In the genomic region with DNA sequence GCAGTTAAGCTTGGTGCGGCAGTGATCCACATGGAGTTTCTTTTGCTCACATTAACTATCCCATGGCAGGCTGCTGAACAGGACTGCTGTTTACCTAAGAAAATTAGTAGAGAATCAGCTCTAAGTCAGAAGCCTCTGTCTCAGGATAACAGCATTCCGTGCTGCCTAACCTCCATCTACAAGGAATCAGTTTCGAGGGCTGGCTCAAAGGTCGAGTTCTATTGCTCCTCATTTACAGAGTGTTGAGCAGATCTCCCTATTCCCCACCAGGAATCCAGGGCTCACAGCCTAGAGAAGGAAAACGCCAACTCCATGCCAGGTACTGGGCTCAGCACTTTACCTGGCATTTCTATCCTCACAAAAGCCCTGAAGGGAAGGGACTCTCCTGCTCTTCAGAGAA, we compare ENCODE assay signal across 19 cellular contexts.
"Had no signal": no experiment of that assay in that cellular context is flagged by ENCODE, and none has a peak within 500 bp of the region (broad histone marks: within the 10 kb centered on the region; RNA-seq: fewer than 3 reads in every experiment).

No MANE protein-coding gene starts in this region.

- H3K9me3 ChIP-seq: left lung, right lobe of liver, upper lobe of right lung had no signal

- H3K4me3 ChIP-seq: left lung, right lobe of liver, skin epidermis, upper lobe of right lung had no signal

- ATAC-seq: activated CD4-positive, alpha-beta T cell treated with anti-CD3 and anti-CD28 coated beads for 36 hours; activated T-cell treated with anti-CD3 and anti-CD28 coated beads, Interleukin-2, amount 50 U/mL, for 4 hours; left lung; right lobe of liver; stimulated activated naive B cell treated with anti-CD40 and anti-IgM and Interleukin-4, amounts not matched to agents 10 μg/mL and 1 μg/mL and 100 μg/mL, for 72 hours; upper lobe of right lung had no signal

- H3K27ac Mint-ChIP-seq: activated B cell treated with CpG ODN at 0.5 μM for 24 hours; activated CD4-positive, alpha-beta T cell treated with anti-CD3 and anti-CD28 coated beads for 36 hours; activated naive CD8-positive, alpha-beta T cell treated with anti-CD3 and anti-CD28 coated beads, Interleukin-2, amount 10 ng/mL, durations not matched to agents 7 days and 5 days; activated T-helper 2 cell treated with anti-CD3 and anti-CD28 coated beads, Interferon-gamma antibody, Interleukin-2, Interleukin-4, amounts not matched to agents 10 μg/mL and 5 μg/mL and 100 μg/mL, durations not matched to agents 14 hours and 24 hours and 36 hours; nephron; stimulated activated naive B cell treated with anti-CD40 and anti-IgM and Interleukin-4, amounts not matched to agents 10 μg/mL and 1 μg/mL and 100 μg/mL, for 72 hours had no signal

- H3K27ac ChIP-seq: left lung, parathyroid adenoma, right lobe of liver, skin epidermis, upper lobe of right lung had no signal

- H3K9me3 Mint-ChIP-seq: activated B cell treated with CpG ODN at 0.5 μM for 24 hours; activated naive CD8-positive, alpha-beta T cell treated with anti-CD3 and anti-CD28 coated beads, Interleukin-2, amount 10 ng/mL, durations not matched to agents 7 days and 5 days; activated T-cell treated with anti-CD3 and anti-CD28 coated beads, Interleukin-2, amount 50 U/mL, for 4 hours; activated T-helper 2 cell treated with anti-CD3 and anti-CD28 coated beads, Interferon-gamma antibody, Interleukin-2, Interleukin-4, amounts not matched to agents 10 μg/mL and 5 μg/mL and 100 μg/mL, durations not matched to agents 14 hours and 24 hours and 36 hours; nephron; stimulated activated naive B cell treated with anti-CD40 and anti-IgM and Interleukin-4, amounts not matched to agents 10 μg/mL and 1 μg/mL and 100 μg/mL, for 72 hours had no signal

- H3K27me3 Mint-ChIP-seq: activated B cell treated with CpG ODN at 0.5 μM for 24 hours; activated CD4-positive, alpha-beta T cell treated with anti-CD3 and anti-CD28 coated beads for 36 hours; activated naive CD8-positive, alpha-beta T cell treated with anti-CD3 and anti-CD28 coated beads, Interleukin-2, amount 10 ng/mL, durations not matched to agents 7 days and 5 days; stimulated activated naive B cell treated with anti-CD40 and anti-IgM and Interleukin-4, amounts not matched to agents 10 μg/mL and 1 μg/mL and 100 μg/mL, for 72 hours had no signal

- H2AFZ ChIP-seq: parathyroid adenoma had no signal

- DNase-seq: activated B cell treated with CpG ODN at 0.5 μM for 24 hours; activated CD4-positive, alpha-beta T cell treated with anti-CD3 and anti-CD28 coated beads for 36 hours; activated CD4-positive, alpha-beta T cell treated with anti-CD3 and anti-CD28 coated beads, Interleukin-2, amount 50 U/mL, for 4 hours; activated CD8-positive, alpha-beta memory T cell treated with anti-CD3 and anti-CD28 coated beads, Interleukin-2, amount 50 U/mL, for 48 hours; activated naive CD4-positive, alpha-beta T cell; activated naive CD8-positive, alpha-beta T cell treated with anti-CD3 and anti-CD28 coated beads, Interleukin-2, amount 10 ng/mL, durations not matched to agents 7 days and 5 days; activated T-cell treated with anti-CD3 and anti-CD28 coated beads, Interleukin-2, amount 50 U/mL, for 4 hours; amniotic stem cell; cortex of kidney; left lung; stimulated activated CD4-positive, alpha-beta T cell treated with anti-CD3 and anti-CD28 coated beads, Interleukin-15, amount 100 ng/mL, for 24 hours; stimulated activated naive B cell treated with anti-CD40 and anti-IgM and Interleukin-4, amounts not matched to agents 10 μg/mL and 1 μg/mL and 100 μg/mL, for 72 hours; T-helper 9 cell; upper lobe of right lung had no signal

- H3K36me3 ChIP-seq: right lobe of liver had no signal

- H3K79me2 ChIP-seq: parathyroid adenoma had no signal

- H3K27me3 ChIP-seq: left lung, right lobe of liver, upper lobe of right lung had no signal

- H3K4me3 Mint-ChIP-seq: activated B cell treated with CpG ODN at 0.5 μM for 24 hours; activated CD4-positive, alpha-beta T cell treated with anti-CD3 and anti-CD28 coated beads for 36 hours; activated naive CD8-positive, alpha-beta T cell treated with anti-CD3 and anti-CD28 coated beads, Interleukin-2, amount 10 ng/mL, durations not matched to agents 7 days and 5 days; activated T-cell treated with anti-CD3 and anti-CD28 coated beads, Interleukin-2, amount 50 U/mL, for 4 hours; nephron; stimulated activated naive B cell treated with anti-CD40 and anti-IgM and Interleukin-4, amounts not matched to agents 10 μg/mL and 1 μg/mL and 100 μg/mL, for 72 hours had no signal

- H3K9ac ChIP-seq: parathyroid adenoma had no signal
